ENCODE assay signal across 8 cellular contexts in the genomic region with DNA sequence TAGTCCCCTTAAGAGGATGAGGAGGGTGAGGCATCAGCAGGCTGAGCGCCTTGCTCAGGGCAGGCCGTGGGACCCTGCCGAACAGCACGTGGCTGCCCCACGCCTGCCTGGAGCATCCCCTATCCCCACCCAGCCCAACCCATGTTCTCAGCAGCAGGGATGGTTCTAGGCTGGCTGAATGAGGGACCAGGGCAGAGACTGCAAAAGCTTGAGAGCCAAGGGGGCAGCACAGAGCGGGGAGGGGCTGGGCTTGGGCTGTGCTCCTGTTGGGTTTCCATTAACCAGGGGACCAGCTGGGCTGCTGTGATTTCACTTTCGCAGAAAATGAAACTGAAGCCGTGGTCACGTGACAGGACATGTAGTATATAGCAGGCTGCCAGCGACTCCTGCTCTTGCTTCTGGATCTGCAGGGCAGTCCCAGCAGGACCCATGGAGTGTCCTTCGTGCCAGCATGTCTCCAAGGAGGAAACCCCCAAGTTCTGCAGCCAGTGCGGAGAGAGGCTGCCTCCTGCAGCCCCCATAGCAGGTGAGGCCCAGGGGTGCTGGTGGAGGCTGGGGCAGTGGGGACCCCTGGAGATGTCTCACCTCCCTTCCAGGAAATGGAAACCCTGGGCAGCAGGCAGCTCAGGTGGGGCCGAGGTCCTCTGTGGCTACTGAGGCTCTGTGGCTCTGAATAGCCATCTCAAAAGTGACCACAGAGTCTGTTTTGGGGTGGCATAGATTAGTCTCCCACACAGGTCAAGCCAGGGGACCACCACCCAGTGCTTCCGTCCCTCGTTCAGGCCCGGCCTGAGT. TPM values are rescaled to one million over a fixed set of nuclear protein-coding genes. Genes with fewer than 3 reads are reported as not detected.
DNase-seq lines count a peak whose midpoint lies in the region; ATAC-seq, FAIRE-seq and TF ChIP-seq lines count a peak whose summit lies in the region.

No MANE protein-coding gene starts in this region.

- H4K20me1 ChIP-seq in GM23338 (replicated peaks; ENCODE audit: insufficient read depth) (no peaks in the 10 kb centered on the region), H1 (replicated peaks in 1 of 2; ENCODE audit: control insufficient read depth in 1 of 2, insufficient read depth in 2 of 2, low read length in 2 of 2) (peaks cover 0 to 1% of the 10 kb centered on the region in 2 experiments)

- 87% methylated on average over 16 of the region's 16 CpGs; no CpG with 5 or more reads in 1 of the 2 experiments for WGBS in H1 (ENCODE audit: extremely low coverage in 1 of 2, insufficient coverage in 1 of 2, insufficient read length in 1 of 2, insufficient replicate concordance in 2 of 2, low coverage in 1 of 2, low lambda C conversion rate in 2 of 2, missing lambda C conversion rate in 1 of 2), 2 experiments

- TF ChIP-seq CTCF in GM23338 (conservative IDR thresholded peaks at IDR 0.05; ENCODE audit: low read depth in 2 of 2) (no peak), H1 (IDR thresholded peaks at IDR 0.05; ENCODE audit: control extremely low read depth in 1 of 3, insufficient read depth in 1 of 3, low read depth in 1 of 3, low read length in 3 of 3) (no peak)

- no peaks in the 10 kb centered on the region for H3K9me3 ChIP-seq in H1 (ENCODE audit: insufficient read depth in 2 of 2, low read depth in 1 of 2, low read length in 1 of 2)

- H2BK15ac ChIP-seq in H1 (ENCODE audit: low read length), result peak overlapping the region; percentile 61; the same call in 1 of the 2 replicates

- peak overlapping the region; percentile 90 for H3K27ac Mint-ChIP-seq in GM23338
- peak overlapping the region; percentile 90 for H3K27ac Mint-ChIP-seq in stimulated activated memory B cell treated with anti-CD40 and anti-IgM and Interleukin-4, amounts not matched to agents 10 μg/mL and 1 μg/mL and 100 μg/mL, for 72 hours

- H4K8ac ChIP-seq in H1 (ENCODE audit: extremely low read depth, insufficient read depth, low read length), result peak overlapping the region; percentile 40; the same call in 1 of the 2 replicates

- ATAC-seq in GM23338, result peak; percentile 5
- ATAC-seq in stimulated activated memory B cell treated with anti-CD40 and anti-IgM and Interleukin-4, amounts not matched to agents 10 μg/mL and 1 μg/mL and 100 μg/mL, for 72 hours, result peak; percentile 67
- ATAC-seq in HG03469 (IDR thresholded peaks at IDR 0.05; ENCODE audit: unreplicated experiment), result no peak

- no peak for TF ChIP-seq RAD21 in H1 (IDR thresholded peaks at IDR 0.05 in 1 of 2, conservative IDR thresholded peaks at IDR 0.05 in 1 of 2; ENCODE audit: low read depth in 2 of 2, low read length in 2 of 2)

- H3K56ac ChIP-seq in H1 (replicated peaks; ENCODE audit: insufficient read length, low read depth, low read length), result no peak overlapping the region

- peak overlapping the region; percentile 96; the same call in 1 of the 2 replicates for H2BK5ac ChIP-seq in H1 (ENCODE audit: low read depth, low read length)

- H4K91ac ChIP-seq in H1 (replicated peaks; ENCODE audit: insufficient read length, low read length), result peak overlapping the region; percentile 93

- CTCF ChIA-PET in H1 (lab: Charles Lee; ENCODE audit: partially characterized antibody), result interaction anchor here (0.8 to 1.6 kb wide), 6 partner anchors 10 to 68 kb away, joined by 3 to 6 read pairs (median 3); no protein-coding TSS in a partner anchor

- no peaks in the 10 kb centered on the region; the same call in 2 of the 3 replicates for H3K9me3 Mint-ChIP-seq in GM23338
- no peaks in the 10 kb centered on the region for H3K9me3 Mint-ChIP-seq in stimulated activated memory B cell treated with anti-CD40 and anti-IgM and Interleukin-4, amounts not matched to agents 10 μg/mL and 1 μg/mL and 100 μg/mL, for 72 hours

- peak; percentile 10 for DNase-seq in GF-D8 (lab: John Stamatoyannopoulos, UW)
- peak; percentile 42 for DNase-seq in GM23338 (ENCODE audit: low spot score)
- peak; percentile 20 to 61 for DNase-seq in NCI-H187 (lab: John Stamatoyannopoulos, UW)
- peak; percentile 76 for DNase-seq in activated CD4-positive, alpha-beta T cell treated with anti-CD3 and anti-CD28 coated beads, Interleukin-2, amount 50 U/mL, for 1 hour
- peak in 1 of 2 experiments; percentile 51 for DNase-seq in H1 (ENCODE audit: low read depth in 1 of 2, low spot score in 2 of 2)
- peak; percentile 86 for DNase-seq in myocyte (ENCODE audit: low read depth)

- H2AFZ ChIP-seq in GM23338, result no peak overlapping the region
- no peak overlapping the region for H2AFZ ChIP-seq in H1 (ENCODE audit: low read length)

- H3K36me3 ChIP-seq in GM23338 (ENCODE audit: insufficient read depth), result no peaks in the 10 kb centered on the region
- peaks cover 0 to 6% (median 2%) of the 10 kb centered on the region in 4 experiments; a peak in 4 of 8 replicates for H3K36me3 ChIP-seq in H1 (ENCODE audit: control insufficient read depth in 2 of 4, insufficient read depth in 4 of 4, low read length in 3 of 4)

- TF ChIP-seq EP300 in H1 (IDR thresholded peaks at IDR 0.05; ENCODE audit: borderline replicate concordance in 1 of 2, low read depth in 2 of 2, low read length in 2 of 2), result no peak

- peak overlapping the region; percentile 50; the same call in 1 of the 2 replicates for H3K27ac ChIP-seq in GM23338 (ENCODE audit: low read depth)
- H3K27ac ChIP-seq in H1 (ENCODE audit: low read depth, low read length), result no peak overlapping the region; the same call in 1 of the 2 replicates

- no peak overlapping the region for H2BK20ac ChIP-seq in H1 (ENCODE audit: low read length)

- no peaks in the 10 kb centered on the region for H3K27me3 ChIP-seq in GM23338 (ENCODE audit: insufficient read depth)
- H3K27me3 ChIP-seq in H1 (replicated peaks in 1 of 4; ENCODE audit: control insufficient read depth in 3 of 4, extremely low read depth in 1 of 4, insufficient read depth in 3 of 4, low read length in 3 of 4), result no peaks in the 10 kb centered on the region

- 0 out of 2 replicates have a peak, but pooled peaks cover 3% of the 10 kb centered on the region for H3K79me1 ChIP-seq in H1 (ENCODE audit: low read depth, low read length)

- peak overlapping the region; percentile 35 for H3K23ac ChIP-seq in H1 (ENCODE audit: insufficient read length)

- POLR2A ChIA-PET in H1 (lab: Charles Lee; ENCODE audit: partially characterized antibody), result interaction anchor here (1.2 to 4.9 kb wide), 3 partner anchors 9 to 45 kb away, joined by 3 to 63 read pairs (median 4); no protein-coding TSS in a partner anchor

- H3F3A ChIP-seq in GM23338 (replicated peaks; ENCODE audit: low read depth), result peaks cover 20% of the 10 kb centered on the region

- H3K79me2 ChIP-seq in GM23338 (replicated peaks; ENCODE audit: insufficient read depth) (0 out of 2 replicates have a peak, but pooled peaks cover 3% of the 10 kb centered on the region), H1 (ENCODE audit: control insufficient read depth in 1 of 2, insufficient read depth in 2 of 2, low read length in 2 of 2) (peaks cover 0 to 10% of the 10 kb centered on the region in 2 experiments; a peak in 2 of 4 replicates)

- H3K4me3 Mint-ChIP-seq in GM23338, result no peak overlapping the region
- H3K4me3 Mint-ChIP-seq in stimulated activated memory B cell treated with anti-CD40 and anti-IgM and Interleukin-4, amounts not matched to agents 10 μg/mL and 1 μg/mL and 100 μg/mL, for 72 hours, result peak overlapping the region; percentile 87

- H3K9me2 ChIP-seq in GM23338 (ENCODE audit: insufficient read depth), result no peaks in the 10 kb centered on the region

- H3K14ac ChIP-seq in H1 (ENCODE audit: insufficient read length), result no peak overlapping the region

- peak overlapping the region; percentile 21 for H3K4ac ChIP-seq in H1 (replicated peaks; ENCODE audit: insufficient read length, low read depth, low read length)

- peaks cover 23% of the 10 kb centered on the region for H3K4me1 ChIP-seq in GM23338 (ENCODE audit: insufficient read depth)
- peaks cover 12 to 20% (median 16%) of the 10 kb centered on the region in 4 experiments for H3K4me1 ChIP-seq in H1 (replicated peaks in 1 of 4; ENCODE audit: control insufficient read depth in 3 of 4, insufficient read depth in 4 of 4, low read length in 3 of 4)

- H3K9ac ChIP-seq in H1 (replicated peaks in 1 of 4; ENCODE audit: extremely low read depth in 1 of 4, low read depth in 3 of 4, low read length in 3 of 4), result no peak overlapping the region

- no peak for FAIRE-seq in H1 (lab: Jason Lieb, UNC)

- H3K4me2 ChIP-seq in GM23338 (no peak overlapping the region; the same call in 1 of the 2 replicates), H1 (ENCODE audit: insufficient read depth in 1 of 2, low read depth in 2 of 2, low read length in 2 of 2) (peak overlapping the region in 1 of 2 experiments; percentile 80; a peak in 1 of 4 replicates)

- no peaks in the 10 kb centered on the region; the same call in 1 of the 2 replicates for H3K23me2 ChIP-seq in H1 (ENCODE audit: low read depth, low read length)

- peak overlapping the region; percentile 31 for H4K5ac ChIP-seq in H1 (ENCODE audit: insufficient read length, low read depth, low read length)

- peak overlapping the region; percentile 11; the same call in 1 of the 2 replicates for H2AK5ac ChIP-seq in H1 (ENCODE audit: low read depth, low read length)

- peak overlapping the region; percentile 32; the same call in 1 of the 2 replicates for H3K18ac ChIP-seq in H1 (ENCODE audit: extremely low read depth, low read length)

- peaks cover 25% of the 10 kb centered on the region for H3K27me3 Mint-ChIP-seq in GM23338 (ENCODE audit: insufficient read depth, low read depth, poor library complexity)
- no peaks in the 10 kb centered on the region for H3K27me3 Mint-ChIP-seq in stimulated activated memory B cell treated with anti-CD40 and anti-IgM and Interleukin-4, amounts not matched to agents 10 μg/mL and 1 μg/mL and 100 μg/mL, for 72 hours

- no peak for TF ChIP-seq POLR2A in H1 (IDR thresholded peaks at IDR 0.05; ENCODE audit: control extremely low read depth in 1 of 2, low read depth in 2 of 2, low read length in 2 of 2)

- H3K36me3 Mint-ChIP-seq in GM23338 (ENCODE audit: low read depth), result peaks cover 28% of the 10 kb centered on the region
- H3K36me3 Mint-ChIP-seq in stimulated activated memory B cell treated with anti-CD40 and anti-IgM and Interleukin-4, amounts not matched to agents 10 μg/mL and 1 μg/mL and 100 μg/mL, for 72 hours, result peaks cover 11% of the 10 kb centered on the region

- no peak overlapping the region for H3K4me3 ChIP-seq in GM23338
- H3K4me3 ChIP-seq in H1 (ENCODE audit: extremely low read depth in 1 of 4, insufficient read depth in 2 of 4, low read depth in 3 of 4, low read length in 4 of 4), result no peak overlapping the region

- peak overlapping the region; percentile 80; the same call in 1 of the 2 replicates for H2BK12ac ChIP-seq in H1 (ENCODE audit: low read depth, low read length)

- H2BK120ac ChIP-seq in H1 (replicated peaks; ENCODE audit: low read depth, low read length), result peak overlapping the region; percentile 10

- peaks cover 37% of the 10 kb centered on the region for H3K4me1 Mint-ChIP-seq in GM23338
- peaks cover 62% of the 10 kb centered on the region for H3K4me1 Mint-ChIP-seq in stimulated activated memory B cell treated with anti-CD40 and anti-IgM and Interleukin-4, amounts not matched to agents 10 μg/mL and 1 μg/mL and 100 μg/mL, for 72 hours

RNA-seq across cellular contexts. Expression of gene RNF213, which starts 2.8 kb away (rescaled TPM):
- total RNA-seq in GM23338 (2014; rRNA removed; shearing (Covaris generic)), result 52.5 and 67.2 TPM in 2 replicates
- polyA plus RNA-seq in GM23338 (2016; fragmentation: Nextera tagmentation; extraction: Ambion mirVana), result 21.2 and 21.9 TPM in 2 replicates
- total RNA-seq in H1 (2021; fragmentation: NEBNext Ultra II Directional; extraction: Animal tissue kit (Norgen Biotek cat#: 25700)), result 62.1 and 62.8 TPM in 2 replicates
- 30.4 and 33.8 TPM in 2 replicates for polyA plus RNA-seq in H1 (2011; rRNA removed)
- polyA plus RNA-seq in H1 (2011; cell fraction: cytosol; rRNA removed), result 29.3 TPM
- polyA plus RNA-seq in H1 (2011; cell fraction: nucleus; rRNA removed), result 278 TPM
- polyA plus RNA-seq in H1 (2012, experiment 1 of 2), result 41.4 to 55.4 TPM (median 46.9 TPM) in 4 replicates
- polyA plus RNA-seq in H1 (2012, experiment 2 of 2), result 4.1 TPM
- 26.5 TPM for polyA plus RNA-seq in H1 (2013, experiment 1 of 2)
- 21.3 TPM for polyA plus RNA-seq in H1 (2013, experiment 2 of 2)
- 118 and 169 TPM in 2 replicates for polyA minus RNA-seq in H1 (2011; rRNA and poly(A)+ RNA removed)
- 76.0 TPM for polyA minus RNA-seq in H1 (2011; cell fraction: cytosol; rRNA and poly(A)+ RNA removed)
- 166 TPM for polyA minus RNA-seq in H1 (2011; cell fraction: nucleus; rRNA and poly(A)+ RNA removed)
- 39.0 and 48.3 TPM in 2 replicates for total RNA-seq in myocyte
- 51.2 TPM for polyA plus RNA-seq in myocyte (2012)

RNA-seq across cellular contexts. Expression of gene SLC26A11, which starts 43.2 kb away (rescaled TPM):
- total RNA-seq in GM23338 (2014; rRNA removed; shearing (Covaris generic)), result 16.1 and 23.0 TPM in 2 replicates
- polyA plus RNA-seq in GM23338 (2016; fragmentation: Nextera tagmentation; extraction: Ambion mirVana), result 10.8 and 10.9 TPM in 2 replicates
- total RNA-seq in H1 (2021; fragmentation: NEBNext Ultra II Directional; extraction: Animal tissue kit (Norgen Biotek cat#: 25700)), result 15.5 and 18.2 TPM in 2 replicates
- polyA plus RNA-seq in H1 (2011; rRNA removed), result 25.9 and 36.4 TPM in 2 replicates
- 17.5 TPM for polyA plus RNA-seq in H1 (2011; cell fraction: cytosol; rRNA removed)
- 102 TPM for polyA plus RNA-seq in H1 (2011; cell fraction: nucleus; rRNA removed)
- polyA plus RNA-seq in H1 (2012, experiment 1 of 2), result 15.1 to 18.1 TPM (median 17.1 TPM) in 4 replicates
- polyA plus RNA-seq in H1 (2012, experiment 2 of 2), result 14.0 TPM
- 17.1 TPM for polyA plus RNA-seq in H1 (2013, experiment 1 of 2)
- 15.3 TPM for polyA plus RNA-seq in H1 (2013, experiment 2 of 2)
- 11.4 and 14.1 TPM in 2 replicates for polyA minus RNA-seq in H1 (2011; rRNA and poly(A)+ RNA removed)
- polyA minus RNA-seq in H1 (2011; cell fraction: cytosol; rRNA and poly(A)+ RNA removed), result 6.9 TPM
- 34.6 TPM for polyA minus RNA-seq in H1 (2011; cell fraction: nucleus; rRNA and poly(A)+ RNA removed)
- total RNA-seq in myocyte, result 10.6 and 13.0 TPM in 2 replicates
- 13.4 TPM for polyA plus RNA-seq in myocyte (2012)

RNA-seq across cellular contexts. Expression of gene SGSH, which starts 43.3 kb away (rescaled TPM):
- 9.6 and 26.9 TPM in 2 replicates for total RNA-seq in GM23338 (2014; rRNA removed; shearing (Covaris generic))
- polyA plus RNA-seq in GM23338 (2016; fragmentation: Nextera tagmentation; extraction: Ambion mirVana), result 17.5 and 18.6 TPM in 2 replicates
- 15.6 and 19.6 TPM in 2 replicates for total RNA-seq in H1 (2021; fragmentation: NEBNext Ultra II Directional; extraction: Animal tissue kit (Norgen Biotek cat#: 25700))
- 18.0 and 39.2 TPM in 2 replicates for polyA plus RNA-seq in H1 (2011; rRNA removed)
- 15.0 TPM for polyA plus RNA-seq in H1 (2011; cell fraction: cytosol; rRNA removed)
- 67.1 TPM for polyA plus RNA-seq in H1 (2011; cell fraction: nucleus; rRNA removed)
- 12.4 to 20.3 TPM (median 15.5 TPM) in 4 replicates for polyA plus RNA-seq in H1 (2012, experiment 1 of 2)
- polyA plus RNA-seq in H1 (2012, experiment 2 of 2), result 9.4 TPM
- polyA plus RNA-seq in H1 (2013, experiment 1 of 2), result 15.4 TPM
- polyA plus RNA-seq in H1 (2013, experiment 2 of 2), result 14.5 TPM
- polyA minus RNA-seq in H1 (2011; rRNA and poly(A)+ RNA removed), result 7.3 and 12.8 TPM in 2 replicates
- 10.8 TPM for polyA minus RNA-seq in H1 (2011; cell fraction: cytosol; rRNA and poly(A)+ RNA removed)
- 22.3 TPM for polyA minus RNA-seq in H1 (2011; cell fraction: nucleus; rRNA and poly(A)+ RNA removed)
- total RNA-seq in myocyte, result 17.1 and 17.8 TPM in 2 replicates
- polyA plus RNA-seq in myocyte (2012), result 42.9 TPM
